In genomic region chr1:97499667-97500066, GRCh38 we compare ENCODE assay signal across 29 cellular contexts.
DNase-seq lines count a peak whose midpoint lies in the region; ATAC-seq, FAIRE-seq and TF ChIP-seq lines count a peak whose summit lies in the region.
"Had no signal": no experiment of that assay in that cellular context is flagged by ENCODE, and none has a peak within 500 bp of the region (broad histone marks: within the 10 kb centered on the region; RNA-seq: fewer than 3 reads in every experiment).

No MANE protein-coding gene starts in this region.

- H3K9me3 ChIP-seq in mammary epithelial cell (replicated peaks; ENCODE audit: insufficient read depth, low read length) (no peaks in the 10 kb centered on the region), small intestine (ENCODE audit: control insufficient read depth, low read depth) (no peaks in the 10 kb centered on the region), spleen (no peaks in the 10 kb centered on the region)
- H3K9me3 ChIP-seq: BE2C had no signal

- peak; percentile 13 for DNase-seq in MCF 10A (ENCODE audit: unreplicated experiment)
- no peak for DNase-seq in mammary epithelial cell
- peak; percentile 59 for DNase-seq in choroid plexus epithelial cell (ENCODE audit: low read depth)
- DNase-seq in iris pigment epithelial cell (ENCODE audit: low read depth) = peak; percentile 28
- DNase-seq in small intestine = no peak
- DNase-seq in spleen = no peak
- DNase-seq in NCI-H128 (lab: John Stamatoyannopoulos, UW; ENCODE audit: unreplicated experiment) = no peak
- DNase-seq: 8988T; ACHN; BE2C; CD8-positive, alpha-beta memory T cell; DMS 273 treated with DMSO at 0.1 percent for 48 hours; DMS79; EL; GF-D8; Karpas-422; NCI-H1092; NCI-H1436 treated with DMSO at 0.1 percent for 48 hours; NCI-H187 treated with DMSO at 0.1 percent for 48 hours; NCI-H2171 treated with DMSO at 0.1 percent for 48 hours; NCI-H345; NCI-H524; NCI-H82; NK-92 treated with Interleukin-12 subunit alpha and Interleukin-12 subunit beta, amount 100 ng/mL, for 24 hours; PC-3 had no signal

- no peak for TF ChIP-seq POLR2A in spleen (IDR thresholded peaks at IDR 0.05)

- no TSS peak for BruUV-seq in MCF 10A (replicated peaks; lab: Mats Ljungman, UMichigan)
- no TSS peak for BruUV-seq in mammary epithelial cell (replicated peaks; lab: Mats Ljungman, UMichigan)

- H3K9me3 Mint-ChIP-seq in MCF 10A (ENCODE audit: unreplicated experiment) = no peaks in the 10 kb centered on the region
- H3K9me3 Mint-ChIP-seq: CD14-positive monocyte; CD8-positive, alpha-beta memory T cell had no signal

- FAIRE-seq in small intestine (lab: Jason Lieb, UNC) = peak; percentile 5

- in situ Hi-C loops in mammary epithelial cell (cut with MboI; ENCODE audit: low sequenced_read_pairs in 2 of 2) = no loop called here

- H3K4me1 ChIP-seq in mammary epithelial cell (ENCODE audit: insufficient read depth, low read length) (no peaks in the 10 kb centered on the region), small intestine (ENCODE audit: control insufficient read depth in 2 of 2, insufficient read depth in 1 of 2, low read depth in 1 of 2, low read length in 1 of 2) (no peaks in the 10 kb centered on the region), spleen (no peaks in the 10 kb centered on the region)

- H3K27me3 ChIP-seq in mammary epithelial cell (ENCODE audit: insufficient read depth, low read length) (no peaks in the 10 kb centered on the region), small intestine (ENCODE audit: control insufficient read depth in 2 of 2, insufficient read depth in 2 of 2, low read length in 2 of 2) (no peaks in the 10 kb centered on the region), spleen (replicated peaks in 1 of 7) (no peaks in the 10 kb centered on the region)
- H3K27me3 ChIP-seq: BE2C had no signal

- H3K4me1 Mint-ChIP-seq in MCF 10A (ENCODE audit: insufficient read depth, unreplicated experiment) = no peaks in the 10 kb centered on the region

- no peak overlapping the region for H3K27ac Mint-ChIP-seq in MCF 10A (ENCODE audit: low read depth, unreplicated experiment)
- H3K27ac Mint-ChIP-seq: CD14-positive monocyte; CD8-positive, alpha-beta memory T cell had no signal

- TF ChIP-seq CTCF in MCF 10A (IDR thresholded peaks at IDR 0.05; ENCODE audit: unreplicated experiment) (no peak), mammary epithelial cell (conservative IDR thresholded peaks at IDR 0.05 in 1 of 2, IDR thresholded peaks at IDR 0.05 in 1 of 2; ENCODE audit: extremely low read depth in 1 of 2, insufficient read depth in 1 of 2, low read depth in 1 of 2, low read length in 2 of 2) (no peak), choroid plexus epithelial cell (conservative IDR thresholded peaks at IDR 0.05; ENCODE audit: low read depth, low read length) (no peak), spleen (IDR thresholded peaks at IDR 0.05 in 8 of 11, conservative IDR thresholded peaks at IDR 0.05 in 3 of 11) (no peak)

- no peak for ATAC-seq in HG02678 (IDR thresholded peaks at IDR 0.05; ENCODE audit: unreplicated experiment)
- ATAC-seq: HCT116, PC-3, SK-N-SH treated with all-trans-retinoic acid at 6 μM for 48 hours had no signal

- H3K36me3 ChIP-seq in mammary epithelial cell (ENCODE audit: insufficient read depth, low read length) (no peaks in the 10 kb centered on the region), small intestine (ENCODE audit: control insufficient read depth in 2 of 2, insufficient read depth in 2 of 2, low read length in 2 of 2) (no peaks in the 10 kb centered on the region), spleen (peaks cover 0 to 6% (median 0%) of the 10 kb centered on the region in 6 donors)
- H3K36me3 ChIP-seq: BE2C had no signal

- POLR2A ChIA-PET in MCF 10A (lab: Yijun Ruan, JAX) = no interaction called here

- CTCF ChIA-PET in MCF 10A (lab: Yijun Ruan, JAX) = no interaction called here
- CTCF ChIA-PET in mammary epithelial cell (lab: Charles Lee; ENCODE audit: low non-redundant PET) = no interaction called here

- H3K4me3 Mint-ChIP-seq in MCF 10A (ENCODE audit: unreplicated experiment) = no peak overlapping the region
- H3K4me3 Mint-ChIP-seq: CD14-positive monocyte; CD8-positive, alpha-beta memory T cell had no signal

- H3K4me3 ChIP-seq in mammary epithelial cell (replicated peaks in 1 of 3; ENCODE audit: insufficient read depth in 1 of 3, low read depth in 2 of 3, low read length in 3 of 3) (no peak overlapping the region), choroid plexus epithelial cell (ENCODE audit: low read depth, low read length) (no peak overlapping the region), small intestine (ENCODE audit: low read depth in 1 of 2, low read length in 2 of 2) (no peak overlapping the region), spleen (no peak overlapping the region)

- no peaks in the 10 kb centered on the region for H4K20me1 ChIP-seq in mammary epithelial cell (ENCODE audit: insufficient read depth, low read length)

- no peaks in the 10 kb centered on the region for H3K36me3 Mint-ChIP-seq in MCF 10A (ENCODE audit: insufficient read depth, unreplicated experiment)

- dilution Hi-C loops in mammary epithelial cell (cut with HindIII; ENCODE audit: low sequenced_read_pairs) = no loop called here

- intact Hi-C loops in MCF 10A (cut with micrococcal nuclease) = no loop called here
- intact Hi-C loops in mammary epithelial cell (cut with micrococcal nuclease) = no loop called here
- intact Hi-C loops in spleen (cut with DNase I; ENCODE audit: low total_unique reads) = no loop called here

- no peaks in the 10 kb centered on the region for H3K79me2 ChIP-seq in mammary epithelial cell (ENCODE audit: insufficient read depth, low read length)

- no peak overlapping the region for H3K9ac ChIP-seq in mammary epithelial cell (ENCODE audit: insufficient read depth, low read length)

- no peak overlapping the region for H2AFZ ChIP-seq in mammary epithelial cell (ENCODE audit: low read depth, low read length)

- H3K27me3 Mint-ChIP-seq in MCF 10A (ENCODE audit: insufficient read depth, unreplicated experiment) = no peaks in the 10 kb centered on the region
- H3K27me3 Mint-ChIP-seq: CD8-positive, alpha-beta memory T cell had no signal

- H3K27ac ChIP-seq in mammary epithelial cell (ENCODE audit: insufficient read depth, low read depth, low read length) = no peak overlapping the region
- no peak overlapping the region for H3K27ac ChIP-seq in small intestine (ENCODE audit: low read depth in 1 of 2, low read length in 1 of 2)
- no peak overlapping the region for H3K27ac ChIP-seq in spleen

- no peak overlapping the region for H3K4me2 ChIP-seq in mammary epithelial cell (ENCODE audit: insufficient read depth, low read depth, low read length)

Comparison
In these comparisons a context has a peak if more than half of its experiments do, and no peak if none do; other contexts are left out.
1. DNase-seq: peak in MCF 10A (single experiment), choroid plexus epithelial cell (single experiment) and iris pigment epithelial cell (single experiment); none in mammary epithelial cell (single experiment), small intestine (single experiment), spleen (single experiment) and NCI-H128 (single experiment).